In the genomic region with DNA sequence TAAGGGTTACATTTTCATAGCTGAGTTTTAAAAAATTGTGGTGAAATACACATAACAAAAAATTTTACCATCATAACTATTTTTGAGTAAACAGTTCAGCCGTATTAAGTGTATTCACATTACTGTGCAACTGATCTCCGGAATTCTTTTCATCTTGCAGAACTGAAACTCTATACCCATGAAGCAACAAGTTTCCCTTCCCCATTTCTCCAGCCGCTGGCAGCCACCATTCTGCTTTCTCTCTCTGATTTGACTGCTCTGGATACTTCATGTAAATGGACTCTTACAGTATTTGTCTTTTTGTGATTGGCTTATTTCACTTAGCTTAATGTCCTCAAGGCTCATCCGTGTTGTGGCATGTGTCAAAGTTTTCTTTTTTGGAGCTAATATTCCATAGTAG, we compare ENCODE assay signal across 1 cellular context.
TF ChIP-seq lines count a peak whose summit lies in the region.

No MANE protein-coding gene starts in this region.

TF ChIP-seq in GM23338, 12 proteins besides CTCF, POLR2A, EP300 and RAD21 (continued from another document):
- TF ChIP-seq, protein P1, sequence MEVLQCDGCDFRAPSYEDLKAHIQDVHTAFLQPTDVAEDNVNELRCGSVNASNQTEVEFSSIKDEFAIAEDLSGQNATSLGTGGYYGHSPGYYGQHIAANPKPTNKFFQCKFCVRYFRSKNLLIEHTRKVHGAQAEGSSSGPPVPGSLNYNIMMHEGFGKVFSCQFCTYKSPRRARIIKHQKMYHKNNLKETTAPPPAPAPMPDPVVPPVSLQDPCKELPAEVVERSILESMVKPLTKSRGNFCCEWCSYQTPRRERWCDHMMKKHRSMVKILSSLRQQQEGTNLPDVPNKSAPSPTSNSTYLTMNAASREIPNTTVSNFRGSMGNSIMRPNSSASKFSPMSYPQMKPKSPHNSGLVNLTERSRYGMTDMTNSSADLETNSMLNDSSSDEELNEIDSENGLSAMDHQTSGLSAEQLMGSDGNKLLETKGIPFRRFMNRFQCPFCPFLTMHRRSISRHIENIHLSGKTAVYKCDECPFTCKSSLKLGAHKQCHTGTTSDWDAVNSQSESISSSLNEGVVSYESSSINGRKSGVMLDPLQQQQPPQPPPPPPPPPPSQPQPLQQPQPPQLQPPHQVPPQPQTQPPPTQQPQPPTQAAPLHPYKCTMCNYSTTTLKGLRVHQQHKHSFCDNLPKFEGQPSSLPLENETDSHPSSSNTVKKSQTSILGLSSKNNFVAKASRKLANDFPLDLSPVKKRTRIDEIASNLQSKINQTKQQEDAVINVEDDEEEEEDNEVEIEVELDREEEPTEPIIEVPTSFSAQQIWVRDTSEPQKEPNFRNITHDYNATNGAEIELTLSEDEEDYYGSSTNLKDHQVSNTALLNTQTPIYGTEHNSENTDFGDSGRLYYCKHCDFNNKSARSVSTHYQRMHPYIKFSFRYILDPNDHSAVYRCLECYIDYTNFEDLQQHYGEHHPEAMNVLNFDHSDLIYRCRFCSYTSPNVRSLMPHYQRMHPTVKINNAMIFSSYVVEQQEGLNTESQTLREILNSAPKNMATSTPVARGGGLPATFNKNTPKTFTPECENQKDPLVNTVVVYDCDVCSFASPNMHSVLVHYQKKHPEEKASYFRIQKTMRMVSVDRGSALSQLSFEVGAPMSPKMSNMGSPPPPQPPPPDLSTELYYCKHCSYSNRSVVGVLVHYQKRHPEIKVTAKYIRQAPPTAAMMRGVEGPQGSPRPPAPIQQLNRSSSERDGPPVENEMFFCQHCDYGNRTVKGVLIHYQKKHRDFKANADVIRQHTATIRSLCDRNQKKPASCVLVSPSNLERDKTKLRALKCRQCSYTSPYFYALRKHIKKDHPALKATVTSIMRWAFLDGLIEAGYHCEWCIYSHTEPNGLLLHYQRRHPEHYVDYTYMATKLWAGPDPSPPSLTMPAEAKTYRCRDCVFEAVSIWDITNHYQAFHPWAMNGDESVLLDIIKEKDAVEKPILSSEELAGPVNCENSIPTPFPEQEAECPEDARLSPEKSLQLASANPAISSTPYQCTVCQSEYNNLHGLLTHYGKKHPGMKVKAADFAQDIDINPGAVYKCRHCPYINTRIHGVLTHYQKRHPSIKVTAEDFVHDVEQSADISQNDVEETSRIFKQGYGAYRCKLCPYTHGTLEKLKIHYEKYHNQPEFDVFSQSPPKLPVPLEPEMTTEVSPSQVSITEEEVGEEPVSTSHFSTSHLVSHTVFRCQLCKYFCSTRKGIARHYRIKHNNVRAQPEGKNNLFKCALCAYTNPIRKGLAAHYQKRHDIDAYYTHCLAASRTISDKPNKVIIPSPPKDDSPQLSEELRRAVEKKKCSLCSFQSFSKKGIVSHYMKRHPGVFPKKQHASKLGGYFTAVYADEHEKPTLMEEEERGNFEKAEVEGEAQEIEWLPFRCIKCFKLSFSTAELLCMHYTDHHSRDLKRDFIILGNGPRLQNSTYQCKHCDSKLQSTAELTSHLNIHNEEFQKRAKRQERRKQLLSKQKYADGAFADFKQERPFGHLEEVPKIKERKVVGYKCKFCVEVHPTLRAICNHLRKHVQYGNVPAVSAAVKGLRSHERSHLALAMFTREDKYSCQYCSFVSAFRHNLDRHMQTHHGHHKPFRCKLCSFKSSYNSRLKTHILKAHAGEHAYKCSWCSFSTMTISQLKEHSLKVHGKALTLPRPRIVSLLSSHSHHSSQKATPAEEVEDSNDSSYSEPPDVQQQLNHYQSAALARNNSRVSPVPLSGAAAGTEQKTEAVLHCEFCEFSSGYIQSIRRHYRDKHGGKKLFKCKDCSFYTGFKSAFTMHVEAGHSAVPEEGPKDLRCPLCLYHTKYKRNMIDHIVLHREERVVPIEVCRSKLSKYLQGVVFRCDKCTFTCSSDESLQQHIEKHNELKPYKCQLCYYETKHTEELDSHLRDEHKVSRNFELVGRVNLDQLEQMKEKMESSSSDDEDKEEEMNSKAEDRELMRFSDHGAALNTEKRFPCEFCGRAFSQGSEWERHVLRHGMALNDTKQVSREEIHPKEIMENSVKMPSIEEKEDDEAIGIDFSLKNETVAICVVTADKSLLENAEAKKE (CRISPR knock-in tag; IDR thresholded peaks at IDR 0.05): no peak
- no peak for TF ChIP-seq NANOG (IDR thresholded peaks at IDR 0.05; ENCODE audit: borderline replicate concordance)
- TF ChIP-seq, protein P2, sequence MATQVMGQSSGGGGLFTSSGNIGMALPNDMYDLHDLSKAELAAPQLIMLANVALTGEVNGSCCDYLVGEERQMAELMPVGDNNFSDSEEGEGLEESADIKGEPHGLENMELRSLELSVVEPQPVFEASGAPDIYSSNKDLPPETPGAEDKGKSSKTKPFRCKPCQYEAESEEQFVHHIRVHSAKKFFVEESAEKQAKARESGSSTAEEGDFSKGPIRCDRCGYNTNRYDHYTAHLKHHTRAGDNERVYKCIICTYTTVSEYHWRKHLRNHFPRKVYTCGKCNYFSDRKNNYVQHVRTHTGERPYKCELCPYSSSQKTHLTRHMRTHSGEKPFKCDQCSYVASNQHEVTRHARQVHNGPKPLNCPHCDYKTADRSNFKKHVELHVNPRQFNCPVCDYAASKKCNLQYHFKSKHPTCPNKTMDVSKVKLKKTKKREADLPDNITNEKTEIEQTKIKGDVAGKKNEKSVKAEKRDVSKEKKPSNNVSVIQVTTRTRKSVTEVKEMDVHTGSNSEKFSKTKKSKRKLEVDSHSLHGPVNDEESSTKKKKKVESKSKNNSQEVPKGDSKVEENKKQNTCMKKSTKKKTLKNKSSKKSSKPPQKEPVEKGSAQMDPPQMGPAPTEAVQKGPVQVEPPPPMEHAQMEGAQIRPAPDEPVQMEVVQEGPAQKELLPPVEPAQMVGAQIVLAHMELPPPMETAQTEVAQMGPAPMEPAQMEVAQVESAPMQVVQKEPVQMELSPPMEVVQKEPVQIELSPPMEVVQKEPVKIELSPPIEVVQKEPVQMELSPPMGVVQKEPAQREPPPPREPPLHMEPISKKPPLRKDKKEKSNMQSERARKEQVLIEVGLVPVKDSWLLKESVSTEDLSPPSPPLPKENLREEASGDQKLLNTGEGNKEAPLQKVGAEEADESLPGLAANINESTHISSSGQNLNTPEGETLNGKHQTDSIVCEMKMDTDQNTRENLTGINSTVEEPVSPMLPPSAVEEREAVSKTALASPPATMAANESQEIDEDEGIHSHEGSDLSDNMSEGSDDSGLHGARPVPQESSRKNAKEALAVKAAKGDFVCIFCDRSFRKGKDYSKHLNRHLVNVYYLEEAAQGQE (IDR thresholded peaks at IDR 0.05; ENCODE audit: unreplicated experiment): no peak
- no peak for TF ChIP-seq STAT1 (IDR thresholded peaks at IDR 0.05; ENCODE audit: unreplicated experiment)
- TF ChIP-seq CREB1 (CRISPR knock-in tag; IDR thresholded peaks at IDR 0.05; ENCODE audit: low read depth): no peak
TF ChIP-seq in GM23338: peak in this region for 0.
